In the genomic region with DNA sequence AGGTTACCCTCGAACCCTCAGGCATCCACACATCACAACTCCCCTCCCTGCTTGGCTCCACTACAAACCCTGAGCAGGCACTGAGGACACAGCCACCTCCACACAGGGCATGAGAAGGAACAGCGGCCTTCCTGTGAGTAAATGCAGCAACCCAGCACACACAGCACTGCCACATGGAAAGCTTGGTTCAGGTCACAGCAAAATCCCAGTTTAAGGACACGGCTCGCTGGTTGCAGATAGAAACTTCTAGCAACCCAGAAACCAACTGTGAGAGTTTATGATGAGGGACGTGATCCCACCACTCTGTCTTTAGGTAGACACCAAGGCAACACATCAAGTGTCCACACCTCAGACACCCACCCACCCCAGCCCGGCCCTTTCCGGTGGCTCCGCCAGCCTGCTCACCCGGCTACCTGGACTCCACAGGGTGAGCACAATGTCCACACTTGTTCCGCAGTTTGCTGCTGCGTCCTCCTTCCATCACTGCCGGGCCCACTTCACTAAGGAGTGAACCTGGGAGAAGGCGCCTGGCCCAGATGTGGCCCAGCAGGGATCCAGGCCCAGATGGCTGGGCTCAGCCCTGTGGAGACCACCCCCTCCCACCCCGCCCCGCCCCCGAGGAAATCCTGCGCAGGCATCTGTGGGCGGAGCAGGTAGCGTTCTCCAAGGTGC, we compare ENCODE assay signal across 14 cellular contexts. TPM values are rescaled to one million over a fixed set of nuclear protein-coding genes. Genes with fewer than 3 reads are reported as not detected.
DNase-seq lines count a peak whose midpoint lies in the region; ATAC-seq, FAIRE-seq and TF ChIP-seq lines count a peak whose summit lies in the region.
"Had no signal": no experiment of that assay in that cellular context is flagged by ENCODE, and none has a peak within 500 bp of the region (broad histone marks: within the 10 kb centered on the region; RNA-seq: fewer than 3 reads in every experiment).

No MANE protein-coding gene starts in this region.

- no peaks in the 10 kb centered on the region for H3K4me1 ChIP-seq in GM12878 (ENCODE audit: control insufficient read depth, insufficient read depth, low read length)

- FAIRE-seq in GM12878 (lab: Jason Lieb, UNC): no peak

- SMC1A ChIA-PET in GM12878 (lab: Charles Lee; ENCODE audit: uncharacterized antibody, unreplicated experiment): no interaction called here

- H3K9ac ChIP-seq in GM12878 (ENCODE audit: control insufficient read depth, insufficient read depth, low read length): no peak overlapping the region

- H4K20me1 ChIP-seq in GM12878 (ENCODE audit: control insufficient read depth, insufficient read depth): no peaks in the 10 kb centered on the region; the same call in none of the 2 replicates

- CTCF ChIA-PET in GM12878 (lab: Yijun Ruan, JAX): interaction anchor here (0.7 kb wide), 1 partner anchor 77 kb away, joined by 3 read pairs; no protein-coding TSS in a partner anchor

- DNase-seq in H7: peak; percentile 56
- DNase-seq in GM12878 (ENCODE audit: low read depth, low spot score): no peak
- peak; percentile 58 for DNase-seq in posterior vena cava (ENCODE audit: low spot score)
- DNase-seq in NCI-H748 (lab: John Stamatoyannopoulos, UW; ENCODE audit: unreplicated experiment): no peak
- DNase-seq: BE2C; CD8-positive, alpha-beta T cell; Kasumi-1; NCI-H1105 treated with DMSO at 0.1 percent for 48 hours; NCI-H187; NCI-H446 treated with DMSO at 0.1 percent for 48 hours; NCI-H82; Peyer's patch; SHP77 treated with DMSO at 0.1 percent for 48 hours had no signal

- in situ Hi-C loops in GM12878 (cut with MboI): no loop called here

- RAD21 ChIA-PET in GM12878 (lab: Charles Lee; ENCODE audit: unreplicated experiment): no interaction called here

- TF ChIP-seq POLR2A in GM12878 (IDR thresholded peaks at IDR 0.05; ENCODE audit: low read depth, low read length): peak; percentile 64; the same call in 1 of the 2 replicates

- no peak for ATAC-seq in GM12878
- no peak for ATAC-seq in GM21723 (IDR thresholded peaks at IDR 0.05; ENCODE audit: unreplicated experiment)
- ATAC-seq: CD8-positive, alpha-beta T cell had no signal

- BruUV-seq in GM12878 (replicated peaks; lab: Mats Ljungman, UMichigan): no TSS peak

- H3K79me2 ChIP-seq in GM12878 (ENCODE audit: control insufficient read depth, insufficient read depth, low read length): peaks cover 34% of the 10 kb centered on the region

- H2AFZ ChIP-seq in GM12878 (ENCODE audit: control insufficient read depth, low read depth, low read length): no peak overlapping the region

- TF ChIP-seq CTCF in GM12878 (IDR thresholded peaks at IDR 0.05 in 2 of 3, conservative IDR thresholded peaks at IDR 0.05 in 1 of 3; ENCODE audit: control insufficient read depth in 2 of 3, extremely low read depth in 1 of 3, insufficient read depth in 1 of 3, low read depth in 3 of 3, low read length in 3 of 3): no peak

- H3K36me3 ChIP-seq in H7 (replicated peaks; ENCODE audit: control insufficient read depth, insufficient read depth, low read length) (peaks cover 18% of the 10 kb centered on the region), GM12878 (ENCODE audit: control insufficient read depth in 2 of 2, insufficient read depth in 2 of 2, low read length in 1 of 2) (peaks cover 31 to 48% of the 10 kb centered on the region in 2 experiments)

- H3K9me3 ChIP-seq in GM12878 (replicated peaks; ENCODE audit: control insufficient read depth, insufficient read depth, low read length): no peaks in the 10 kb centered on the region
- H3K9me3 ChIP-seq: BE2C, Peyer's patch had no signal

- H3K27ac ChIP-seq in GM12878 (ENCODE audit: control insufficient read depth, insufficient read depth): no peak overlapping the region
- H3K27ac ChIP-seq: Peyer's patch had no signal

- no peak overlapping the region for H3K4me3 ChIP-seq in H7 (ENCODE audit: insufficient read depth, low read depth, low read length)
- no peak overlapping the region for H3K4me3 ChIP-seq in GM12878
- H3K4me3 ChIP-seq: Peyer's patch had no signal

- no peak overlapping the region for H3K4me2 ChIP-seq in GM12878 (ENCODE audit: control insufficient read depth, insufficient read depth)

- H3K27me3 ChIP-seq in H7 (ENCODE audit: control insufficient read depth, insufficient read depth, low read length): no peaks in the 10 kb centered on the region
- H3K27me3 ChIP-seq in GM12878 (replicated peaks in 1 of 2; ENCODE audit: control insufficient read depth in 2 of 2, insufficient read depth in 2 of 2, low read length in 1 of 2): no peaks in the 10 kb centered on the region
- H3K27me3 ChIP-seq: BE2C, Peyer's patch had no signal

- WGBS in GM12878 (ENCODE audit: insufficient coverage, insufficient replicate concordance, low lambda C conversion rate, missing lambda C conversion rate): 100% methylated on average over 14 of the region's 19 CpGs

- no peak for TF ChIP-seq RAD21 in GM12878 (IDR thresholded peaks at IDR 0.05; ENCODE audit: insufficient read depth, low read depth, low read length)

- POLR2A ChIA-PET in GM12878 (lab: Charles Lee): no interaction called here

- TF ChIP-seq EP300 in GM12878 (IDR thresholded peaks at IDR 0.05; ENCODE audit: borderline replicate concordance in 1 of 2, control insufficient read depth in 1 of 2, low read depth in 2 of 2, low read length in 2 of 2): no peak

- intact Hi-C loops in GM12878 (cut with micrococcal nuclease; ENCODE audit: unreplicated experiment) (no loop called here), posterior vena cava (cut with DNase I) (loop anchor here in 1 of 2 donors (2.0 kb wide), 1 partner anchor 15 kb away; no protein-coding TSS in a partner anchor)

RNA-seq across cellular contexts. Expression of gene CDCA4, which starts 13.2 kb away (rescaled TPM):
- 99.0 and 111 TPM in 2 replicates for total RNA-seq in H7 (2014; rRNA removed; shearing (Covaris generic))
- 26.9 and 31.0 TPM in 2 replicates for total RNA-seq in GM12878 (2013; cell fraction: nucleolus; rRNA removed)
- total RNA-seq in GM12878 (2014; rRNA removed): 59.0 and 62.9 TPM in 2 replicates
- 28.7 and 30.1 TPM in 2 replicates for total RNA-seq in GM12878 (2014; rRNA removed; fragmentation: Illumina TruSeq; extraction: Trizol)
- total RNA-seq in GM12878 (2021): 56.3 and 60.2 TPM in 2 replicates
- polyA plus RNA-seq in GM12878 (2011; ENCODE audit: low read depth): 12.7 TPM
- 35.4 and 48.5 TPM in 2 replicates for polyA plus RNA-seq in GM12878 (2011; rRNA removed)
- polyA plus RNA-seq in GM12878 (2011; cell fraction: cytosol; rRNA removed): 50.6 and 63.1 TPM in 2 replicates
- polyA plus RNA-seq in GM12878 (2011; cell fraction: nucleus; rRNA removed): 32.4 and 40.6 TPM in 2 replicates
- 27.2 and 36.2 TPM in 2 replicates for polyA plus RNA-seq in GM12878 (2012)
- polyA plus RNA-seq in GM12878 (2014; fragmentation: Illumina TruSeq; extraction: Trizol): 14.4 and 23.3 TPM in 2 replicates
- polyA plus RNA-seq in GM12878 (2014; fragmentation: Nextera tagmentation; extraction: Ambion mirVana): 10 to 100 TPM; 10.4 to 16.1 TPM
- 55.7 and 59.3 TPM in 2 replicates for polyA plus RNA-seq in GM12878 (2014; rRNA removed)
- 10 to 100 TPM; 61.7 to 64.0 TPM for polyA plus RNA-seq in GM12878 (2016; fragmentation: Nextera tagmentation; extraction: Ambion mirVana)
- 25.7 and 41.9 TPM in 2 replicates for polyA minus RNA-seq in GM12878 (2011; rRNA and poly(A)+ RNA removed)
- polyA minus RNA-seq in GM12878 (2011; cell fraction: cytosol; rRNA and poly(A)+ RNA removed): 16.9 and 21.2 TPM in 2 replicates
- polyA minus RNA-seq in GM12878 (2011; cell fraction: nucleus; rRNA and poly(A)+ RNA removed): 8.0 and 14.2 TPM in 2 replicates
- 1 to 10 TPM; 4.3 to 4.8 TPM for total RNA-seq in posterior vena cava

RNA-seq across cellular contexts. Expression of gene CLBA1, which starts 22.1 kb away (rescaled TPM):
- 3.5 and 3.7 TPM in 2 replicates for total RNA-seq in H7 (2014; rRNA removed; shearing (Covaris generic))
- total RNA-seq in GM12878 (2013; cell fraction: nucleolus; rRNA removed): 2.8 and 4.2 TPM in 2 replicates
- 0.76 and 0.96 TPM in 2 replicates for total RNA-seq in GM12878 (2014; rRNA removed)
- 0.45 and 0.74 TPM in 2 replicates for total RNA-seq in GM12878 (2014; rRNA removed; fragmentation: Illumina TruSeq; extraction: Trizol)
- 0.56 and 0.90 TPM in 2 replicates for total RNA-seq in GM12878 (2021)
- polyA plus RNA-seq in GM12878 (2011; ENCODE audit: low read depth): 1.1 TPM
- polyA plus RNA-seq in GM12878 (2011; rRNA removed): 0.38 and 0.59 TPM in 2 replicates
- polyA plus RNA-seq in GM12878 (2011; cell fraction: cytosol; rRNA removed): 0.92 and 1.1 TPM in 2 replicates
- 2.5 and 2.9 TPM in 2 replicates for polyA plus RNA-seq in GM12878 (2011; cell fraction: nucleus; rRNA removed)
- polyA plus RNA-seq in GM12878 (2012): 1.4 and 2.2 TPM in 2 replicates
- polyA plus RNA-seq in GM12878 (2014; fragmentation: Illumina TruSeq; extraction: Trizol): 0.24 and 0.62 TPM in 2 replicates
- polyA plus RNA-seq in GM12878 (2014; fragmentation: Nextera tagmentation; extraction: Ambion mirVana): under 1 TPM in 1 of 2 experiments, not detected in 1; 0.07 TPM
- 0.72 and 1.1 TPM in 2 replicates for polyA plus RNA-seq in GM12878 (2014; rRNA removed)
- 1 to 10 TPM in 1 of 2 experiments, under 1 TPM in 1; 0.62 to 1.1 TPM for polyA plus RNA-seq in GM12878 (2016; fragmentation: Nextera tagmentation; extraction: Ambion mirVana)
- 0.88 TPM in 1 of 2 replicates, not detected in the other for polyA minus RNA-seq in GM12878 (2011; rRNA and poly(A)+ RNA removed)
- 0.83 TPM in 1 of 2 replicates, not detected in the other for polyA minus RNA-seq in GM12878 (2011; cell fraction: cytosol; rRNA and poly(A)+ RNA removed)
- 0.73 and 0.96 TPM in 2 replicates for polyA minus RNA-seq in GM12878 (2011; cell fraction: nucleus; rRNA and poly(A)+ RNA removed)
- 1 to 10 TPM; 4.7 to 5.6 TPM for total RNA-seq in posterior vena cava

RNA-seq across cellular contexts. Expression of gene AHNAK2, which starts 29.6 kb away (rescaled TPM):
- 2.0 and 2.3 TPM in 2 replicates for total RNA-seq in H7 (2014; rRNA removed; shearing (Covaris generic))
- total RNA-seq in GM12878 (2013; cell fraction: nucleolus; rRNA removed): 0.02 TPM in 1 of 2 replicates, not detected in the other
- total RNA-seq in GM12878 (2014; rRNA removed) (not detected in 2 replicates), GM12878 (2014; rRNA removed; fragmentation: Illumina TruSeq; extraction: Trizol) (not detected in 2 replicates), GM12878 (2021) (0.03 and 0.10 TPM in 2 replicates), posterior vena cava (100 to 1,000 TPM; 242 to 274 TPM)
- polyA plus RNA-seq in GM12878 (2011; ENCODE audit: low read depth): 0.05 TPM
- polyA plus RNA-seq in GM12878 (2011; rRNA removed) (0.03 TPM in 1 of 2 replicates, not detected in the other), GM12878 (2014; fragmentation: Illumina TruSeq; extraction: Trizol) (not detected in 2 replicates), GM12878 (2014; fragmentation: Nextera tagmentation; extraction: Ambion mirVana) (not detected), GM12878 (2014; rRNA removed) (not detected in 2 replicates), GM12878 (2016; fragmentation: Nextera tagmentation; extraction: Ambion mirVana) (not detected)
- polyA plus RNA-seq in GM12878 (2011; cell fraction: cytosol; rRNA removed): not detected in 2 replicates
- not detected in 2 replicates for polyA plus RNA-seq in GM12878 (2011; cell fraction: nucleus; rRNA removed)
- 0.03 TPM in 2 replicates for polyA plus RNA-seq in GM12878 (2012)
- polyA minus RNA-seq in GM12878 (2011; rRNA and poly(A)+ RNA removed): not detected in 2 replicates
- 0.42 TPM in 1 of 2 replicates, not detected in the other for polyA minus RNA-seq in GM12878 (2011; cell fraction: cytosol; rRNA and poly(A)+ RNA removed)
- polyA minus RNA-seq in GM12878 (2011; cell fraction: nucleus; rRNA and poly(A)+ RNA removed): under 0.01 and 0.19 TPM in 2 replicates

RNA-seq across cellular contexts. Expression of gene GPR132, which starts 57.5 kb away (rescaled TPM):
- total RNA-seq in H7 (2014; rRNA removed; shearing (Covaris generic)): not detected in 2 replicates
- total RNA-seq in GM12878 (2013; cell fraction: nucleolus; rRNA removed): 118 and 130 TPM in 2 replicates
- total RNA-seq in GM12878 (2014; rRNA removed) (45.8 and 49.3 TPM in 2 replicates), GM12878 (2014; rRNA removed; fragmentation: Illumina TruSeq; extraction: Trizol) (20.3 and 21.0 TPM in 2 replicates), GM12878 (2021) (39.6 and 40.3 TPM in 2 replicates), posterior vena cava (1 to 10 TPM; 1.8 to 3.1 TPM)
- polyA plus RNA-seq in GM12878 (2011; ENCODE audit: low read depth): 9.9 TPM
- polyA plus RNA-seq in GM12878 (2011; rRNA removed) (10.2 and 14.9 TPM in 2 replicates), GM12878 (2014; fragmentation: Illumina TruSeq; extraction: Trizol) (4.9 and 14.5 TPM in 2 replicates), GM12878 (2014; fragmentation: Nextera tagmentation; extraction: Ambion mirVana) (1 to 10 TPM; 1.9 to 2.2 TPM), GM12878 (2014; rRNA removed) (30.0 and 30.7 TPM in 2 replicates), GM12878 (2016; fragmentation: Nextera tagmentation; extraction: Ambion mirVana) (10 to 100 TPM; 19.8 to 21.7 TPM)
- 23.7 and 36.1 TPM in 2 replicates for polyA plus RNA-seq in GM12878 (2011; cell fraction: cytosol; rRNA removed)
- polyA plus RNA-seq in GM12878 (2011; cell fraction: nucleus; rRNA removed): 47.6 and 57.0 TPM in 2 replicates
- polyA plus RNA-seq in GM12878 (2012): 22.6 and 24.5 TPM in 2 replicates
- polyA minus RNA-seq in GM12878 (2011; rRNA and poly(A)+ RNA removed): 38.5 and 63.1 TPM in 2 replicates
- polyA minus RNA-seq in GM12878 (2011; cell fraction: cytosol; rRNA and poly(A)+ RNA removed): 15.9 and 17.0 TPM in 2 replicates
- 15.6 and 33.9 TPM in 2 replicates for polyA minus RNA-seq in GM12878 (2011; cell fraction: nucleus; rRNA and poly(A)+ RNA removed)

Comparison
In these comparisons a context has a peak if more than half of its experiments do, and no peak if none do; other contexts are left out.
1. DNase-seq: peak in H7 (single experiment) and posterior vena cava (single experiment); none in GM12878 (single experiment) and NCI-H748 (single experiment).
2. RNA of gene CDCA4, which starts 13.2 kb away (total RNA-seq): 99.0 to 111 TPM in H7 and 26.9 to 62.9 TPM in GM12878; 4.3 to 4.8 TPM in posterior vena cava; every median in the first group is over 4 times any median in the second.
3. RNA of gene AHNAK2, which starts 29.6 kb away (total RNA-seq): 242 to 274 TPM in posterior vena cava; 2.0 to 2.3 TPM in H7 and 0.02 to 0.10 TPM in GM12878; every median in the first group is over 10 times any median in the second.